Comparison of ENCODE assay signal across 8 cellular contexts in the genomic region with DNA sequence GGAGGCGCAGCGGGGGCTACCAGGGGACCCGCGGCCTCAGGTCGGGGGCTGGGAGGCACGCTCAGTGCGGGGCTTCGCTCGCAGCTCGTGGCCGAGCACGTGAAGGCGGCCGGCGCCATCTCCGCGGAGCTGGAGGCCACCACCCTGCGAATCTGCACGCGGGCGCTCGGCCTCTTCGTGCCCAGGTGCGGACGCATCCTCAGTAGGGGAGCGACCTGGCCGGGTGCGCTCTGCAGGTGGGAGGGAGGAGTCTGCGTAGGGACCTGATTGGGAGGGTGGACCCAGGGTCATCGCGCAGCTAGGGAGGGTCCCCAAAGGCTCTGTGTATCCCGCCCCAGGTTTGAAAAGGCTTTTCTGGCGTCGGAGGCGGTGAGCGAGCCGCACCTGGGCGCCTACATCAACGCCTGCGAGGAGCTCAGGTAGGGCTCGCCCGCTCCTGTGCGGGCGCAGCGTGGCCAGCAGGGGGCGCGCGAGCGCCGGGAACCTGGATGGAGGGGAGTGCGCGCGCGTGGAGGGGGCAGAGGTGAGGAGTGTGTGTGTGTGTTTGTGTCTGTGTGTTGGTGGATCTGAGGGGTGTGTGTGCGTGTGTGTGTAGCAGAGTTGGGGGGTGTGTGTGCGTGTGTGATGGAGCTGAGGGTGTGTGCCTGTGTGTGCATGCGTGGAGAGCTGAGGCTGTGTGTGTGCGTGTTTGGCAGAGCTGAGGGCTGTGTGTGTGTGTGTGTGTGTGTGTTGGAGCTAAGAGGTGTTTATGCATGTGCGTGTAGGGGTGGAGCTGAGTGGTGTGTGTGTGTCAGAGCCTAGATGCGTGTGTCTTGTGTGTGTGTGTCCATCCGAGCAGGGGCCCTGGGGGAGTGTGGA. TPM values are rescaled to one million over a fixed set of nuclear protein-coding genes. Genes with fewer than 3 reads are reported as not detected.
DNase-seq lines count a peak whose midpoint lies in the region; ATAC-seq and TF ChIP-seq lines count a peak whose summit lies in the region.

No MANE protein-coding gene starts in this region.

- peak; percentile 95 for TF ChIP-seq CTCF in OCI-LY3 (IDR thresholded peaks at IDR 0.05; ENCODE audit: low read depth, low read length)
- peak; percentile 98 for TF ChIP-seq CTCF in foreskin keratinocyte (conservative IDR thresholded peaks at IDR 0.05)
- TF ChIP-seq CTCF in osteoblast (IDR thresholded peaks at IDR 0.05; ENCODE audit: extremely low read depth, low read depth, low read length) = peak; percentile 84
- TF ChIP-seq CTCF in upper lobe of left lung (IDR thresholded peaks at IDR 0.05) = peak; percentile 97 to 98 (median 98)

- H3K27me3 ChIP-seq in OCI-LY3 (ENCODE audit: low read depth, low read length) (no peaks in the 10 kb centered on the region), foreskin keratinocyte (peaks cover 76% of the 10 kb centered on the region), osteoblast (ENCODE audit: insufficient read depth, low read length) (peaks cover 28% of the 10 kb centered on the region), upper lobe of left lung (peaks cover 0 to 34% (median 20%) of the 10 kb centered on the region in 4 donors)

- H3K4me1 ChIP-seq in OCI-LY3 (ENCODE audit: low read length) = peaks cover 59% of the 10 kb centered on the region
- H3K4me1 ChIP-seq in foreskin keratinocyte = no peaks in the 10 kb centered on the region
- H3K4me1 ChIP-seq in osteoblast (ENCODE audit: insufficient read depth, low read length) = peaks cover 6% of the 10 kb centered on the region
- H3K4me1 ChIP-seq in upper lobe of left lung = peaks cover 29 to 45% (median 37%) of the 10 kb centered on the region in 4 donors

- ATAC-seq in HG03175 (IDR thresholded peaks at IDR 0.05; ENCODE audit: unreplicated experiment) (peak; percentile 50), foreskin keratinocyte (peak; percentile 77), upper lobe of left lung (ENCODE audit: low FRiP score in 2 of 2) (peak; percentile 82 to 84)

- peak overlapping the region; percentile 62 for H3K4me2 ChIP-seq in OCI-LY3 (ENCODE audit: low read length)
- H3K4me2 ChIP-seq in osteoblast (ENCODE audit: insufficient read depth, low read length) = no peak overlapping the region

- peak overlapping the region; percentile 32 for H3K9ac ChIP-seq in OCI-LY3 (ENCODE audit: low read length)

- peak; percentile 81 for DNase-seq in ELF-1 (ENCODE audit: low read depth, low spot score)
- DNase-seq in activated T-helper 1 cell treated with anti-CD3 and anti-CD28 coated beads, Interleukin-2, amount 50 U/mL, for 16 hours (ENCODE audit: low read depth in 1 of 2, low spot score in 1 of 2) = peak; percentile 49 to 65
- DNase-seq in foreskin keratinocyte = peak in 1 of 2 donors; percentile 32
- peak; percentile 98 for DNase-seq in osteoblast (ENCODE audit: insufficient read length, low spot score, missing footprints)
- DNase-seq in upper lobe of left lung = peak; percentile 75 to 96
- DNase-seq in GOT3 (lab: John Stamatoyannopoulos, UW) = no peak

- H3K9me3 ChIP-seq in OCI-LY3 (ENCODE audit: insufficient read depth, low read length) (no peaks in the 10 kb centered on the region), osteoblast (ENCODE audit: low read depth, low read length) (no peaks in the 10 kb centered on the region), upper lobe of left lung (no peaks in the 10 kb centered on the region)

- H3K36me3 ChIP-seq in OCI-LY3 (replicated peaks; ENCODE audit: low read depth, low read length) (no peaks in the 10 kb centered on the region), osteoblast (ENCODE audit: insufficient read depth, low read length) (no peaks in the 10 kb centered on the region), upper lobe of left lung (no peaks in the 10 kb centered on the region)

- TF ChIP-seq EP300 in upper lobe of left lung (IDR thresholded peaks at IDR 0.05) = no peak

- no peak for TF ChIP-seq POLR2A in upper lobe of left lung (IDR thresholded peaks at IDR 0.05)

- H3K4me3 ChIP-seq in OCI-LY3 (ENCODE audit: low read length) (peak overlapping the region; percentile 41), osteoblast (ENCODE audit: insufficient read depth, low read length) (no peak overlapping the region), upper lobe of left lung (no peak overlapping the region)

- WGBS in upper lobe of left lung, 2 donors = 8 to 13% methylated on average over 20 to 35 of the region's 61 CpGs

- H3K27ac ChIP-seq in OCI-LY3 (ENCODE audit: low read length) = peak overlapping the region; percentile 40
- no peak overlapping the region for H3K27ac ChIP-seq in foreskin keratinocyte
- H3K27ac ChIP-seq in osteoblast (ENCODE audit: low read depth, low read length) = no peak overlapping the region
- H3K27ac ChIP-seq in upper lobe of left lung = no peak overlapping the region

- H3K79me2 ChIP-seq in OCI-LY3 (ENCODE audit: low read length) (no peaks in the 10 kb centered on the region), osteoblast (ENCODE audit: insufficient read depth, low read length) (no peaks in the 10 kb centered on the region)

- H4K20me1 ChIP-seq in OCI-LY3 (ENCODE audit: insufficient read depth, low read length) = no peaks in the 10 kb centered on the region
- H4K20me1 ChIP-seq in osteoblast (ENCODE audit: insufficient read depth, low read length) = no peaks in the 10 kb centered on the region

- no peak overlapping the region for H2AFZ ChIP-seq in OCI-LY3 (ENCODE audit: low read depth, low read length)
- no peak overlapping the region for H2AFZ ChIP-seq in osteoblast (ENCODE audit: low read length)

RNA-seq across cellular contexts. Expression of gene EXOC3L4, which starts 10.4 kb away (rescaled TPM):
- total RNA-seq in foreskin keratinocyte (not detected in 2 replicates), osteoblast (0.29 TPM in 1 of 2 replicates, not detected in the other), upper lobe of left lung (1 to 10 TPM in 5 of 6 donors, under 1 TPM in 1; 0.30 to 7.6 (median 2.9) TPM)
- not detected in 2 replicates for polyA plus RNA-seq in foreskin keratinocyte

RNA-seq across cellular contexts. Expression of gene TNFAIP2, which starts 18.4 kb away (rescaled TPM):
- 0.28 and 0.65 TPM in 2 replicates for total RNA-seq in foreskin keratinocyte
- polyA plus RNA-seq in foreskin keratinocyte = 0.27 and 0.65 TPM in 2 replicates
- 41.3 and 60.1 TPM in 2 replicates for total RNA-seq in osteoblast
- total RNA-seq in upper lobe of left lung = 100 to 1,000 TPM in 4 of 6 donors, 10 to 100 TPM in 2; 51.2 to 542 (median 229) TPM

RNA-seq across cellular contexts. Expression of gene LBHD2, which starts 20.9 kb away (rescaled TPM):
- not detected in 2 replicates for total RNA-seq in foreskin keratinocyte
- polyA plus RNA-seq in foreskin keratinocyte = not detected in 2 replicates
- total RNA-seq in osteoblast = not detected in 2 replicates
- total RNA-seq in upper lobe of left lung = not detected

RNA-seq across cellular contexts. Expression of gene CDC42BPB, which starts 47.5 kb away (rescaled TPM):
- total RNA-seq in foreskin keratinocyte = 52.9 and 59.7 TPM in 2 replicates
- polyA plus RNA-seq in foreskin keratinocyte = 15.9 and 16.8 TPM in 2 replicates
- 99.9 and 118 TPM in 2 replicates for total RNA-seq in osteoblast
- total RNA-seq in upper lobe of left lung = 100 to 1,000 TPM; 108 to 268 (median 124) TPM

Comparison
In these comparisons a context has a peak if more than half of its experiments do, and no peak if none do; other contexts are left out.
1. RNA of gene TNFAIP2, which starts 18.4 kb away (total RNA-seq): 51.2 to 542 TPM in upper lobe of left lung and 41.3 to 60.1 TPM in osteoblast; 0.28 to 0.65 TPM in foreskin keratinocyte; every median in the first group is over 10 times any median in the second.
2. Peak in every context shown above with its lines, with median percentiles within 50 percentile points of each other: ATAC-seq and CTCF ChIP-seq.